30 cellular contexts compared by ENCODE assay signal in the genomic region with DNA sequence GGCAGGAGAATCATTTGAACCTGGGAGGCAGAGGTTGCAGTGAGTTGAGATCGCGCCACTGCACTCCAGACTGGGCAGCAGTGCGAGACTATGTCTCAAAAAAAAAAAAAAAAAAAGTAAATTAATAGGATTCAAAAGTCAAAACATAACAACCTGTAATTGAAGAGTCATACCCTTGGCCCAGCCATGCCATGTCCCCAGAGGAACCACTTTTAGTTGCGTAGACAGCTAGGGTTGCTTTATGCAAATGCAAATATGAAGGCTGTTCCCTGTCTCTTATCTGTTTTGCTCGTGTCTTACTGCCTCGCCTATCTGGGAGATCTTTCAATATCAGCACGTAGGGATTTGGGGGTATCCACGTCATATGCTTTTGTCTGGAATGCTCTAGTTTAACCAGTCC.
"Had no signal": no experiment of that assay in that cellular context is flagged by ENCODE, and none has a peak within 500 bp of the region (broad histone marks: within the 10 kb centered on the region; RNA-seq: fewer than 3 reads in every experiment).

No MANE protein-coding gene starts in this region.

- H3K36me3 Mint-ChIP-seq: activated CD8-positive, alpha-beta memory T cell treated with anti-CD3 and anti-CD28 coated beads, Interleukin-2, amount 10 ng/mL, durations not matched to agents 7 days and 5 days; activated naive CD8-positive, alpha-beta T cell treated with anti-CD3 and anti-CD28 coated beads for 36 hours had no signal

- H3K27me3 Mint-ChIP-seq: activated naive CD4-positive, alpha-beta T cell treated with anti-CD3 and anti-CD28 coated beads, Interleukin-2, amount 50 U/mL, for 24 hours; activated naive CD8-positive, alpha-beta T cell treated with anti-CD3 and anti-CD28 coated beads for 36 hours; activated naive CD8-positive, alpha-beta T cell treated with anti-CD3 and anti-CD28 coated beads, Interleukin-2, amount 50 U/mL, for 24 hours had no signal

- ATAC-seq: activated CD4-positive, CD25-positive, alpha-beta regulatory T cell treated with anti-CD3 and anti-CD28 coated beads, Interleukin-2, amount 50 U/mL, for 24 hours; activated CD8-positive, alpha-beta memory T cell treated with anti-CD3 and anti-CD28 coated beads, Interleukin-2, amount 10 ng/mL, durations not matched to agents 7 days and 5 days; activated CD8-positive, alpha-beta T cell treated with anti-CD3 and anti-CD28 coated beads, Interleukin-2, amount 10 ng/mL, durations not matched to agents 7 days and 5 days; activated naive CD8-positive, alpha-beta T cell treated with anti-CD3 and anti-CD28 coated beads, Interleukin-2, amount 50 U/mL, for 24 hours; body of pancreas; gastroesophageal sphincter had no signal

- H3K27ac Mint-ChIP-seq: activated CD8-positive, alpha-beta memory T cell treated with anti-CD3 and anti-CD28 coated beads, Interleukin-2, amount 10 ng/mL, durations not matched to agents 7 days and 5 days; activated CD8-positive, alpha-beta T cell treated with anti-CD3 and anti-CD28 coated beads, Interleukin-2, amount 10 ng/mL, durations not matched to agents 7 days and 5 days; activated naive CD4-positive, alpha-beta T cell treated with anti-CD3 and anti-CD28 coated beads for 36 hours; activated naive CD4-positive, alpha-beta T cell treated with anti-CD3 and anti-CD28 coated beads, Interleukin-2, amount 50 U/mL, for 24 hours; activated naive CD8-positive, alpha-beta T cell treated with anti-CD3 and anti-CD28 coated beads for 36 hours; activated naive CD8-positive, alpha-beta T cell treated with anti-CD3 and anti-CD28 coated beads, Interleukin-2, amount 50 U/mL, for 24 hours; activated T-helper 1 cell treated with anti-CD3 and anti-CD28 coated beads, Interleukin-12 subunit alpha, Interleukin-12 subunit beta, Interleukin-2, Interleukin-4 antibody, amounts not matched to agents 30 ng/mL and 10 ng/mL and 1 ng/mL, durations not matched to agents 14 hours and 24 hours and 36 hours; activated T-helper 2 cell treated with anti-CD3 and anti-CD28 coated beads, Interferon-gamma antibody, Interleukin-2, Interleukin-4, amounts not matched to agents 10 μg/mL and 5 μg/mL and 100 μg/mL, durations not matched to agents 14 hours and 24 hours and 36 hours had no signal

- H3K4me1 Mint-ChIP-seq: activated CD8-positive, alpha-beta memory T cell treated with anti-CD3 and anti-CD28 coated beads, Interleukin-2, amount 10 ng/mL, durations not matched to agents 7 days and 5 days; activated naive CD4-positive, alpha-beta T cell treated with anti-CD3 and anti-CD28 coated beads, Interleukin-2, amount 50 U/mL, for 24 hours; activated naive CD8-positive, alpha-beta T cell treated with anti-CD3 and anti-CD28 coated beads for 36 hours; activated naive CD8-positive, alpha-beta T cell treated with anti-CD3 and anti-CD28 coated beads, Interleukin-2, amount 50 U/mL, for 24 hours had no signal

- H3K4me3 ChIP-seq: adrenal gland, body of pancreas, colonic mucosa, esophagus squamous epithelium, gastroesophageal sphincter had no signal

- H3K9me3 ChIP-seq: adrenal gland, body of pancreas, colonic mucosa, esophagus squamous epithelium had no signal

- FAIRE-seq: endometrium, endothelial cell of umbilical vein had no signal

- DNase-seq: activated CD4-positive, alpha-beta T cell treated with anti-CD3 and anti-CD28 coated beads for 48 hours; activated CD4-positive, alpha-beta T cell treated with anti-CD3 and anti-CD28 coated beads, Interleukin-2, amount 50 U/mL, for 1 hour; activated CD4-positive, alpha-beta T cell treated with anti-CD3 and anti-CD28 coated beads, Interleukin-2, amount 50 U/mL, for 48 hours; activated CD8-positive, alpha-beta memory T cell treated with anti-CD3 and anti-CD28 coated beads, Interleukin-2, amount 10 ng/mL, durations not matched to agents 7 days and 5 days; activated CD8-positive, alpha-beta memory T cell treated with anti-CD3 and anti-CD28 coated beads, Interleukin-2, amount 50 U/mL, for 4 hours; activated CD8-positive, alpha-beta T cell treated with anti-CD3 and anti-CD28 coated beads, Interleukin-2, amount 10 ng/mL, durations not matched to agents 7 days and 5 days; activated effector memory CD4-positive, alpha-beta T cell treated with anti-CD3 and anti-CD28 coated beads, Interleukin-2, amount 50 U/mL, for 16 hours; activated naive CD4-positive, alpha-beta T cell treated with anti-CD3 and anti-CD28 coated beads for 36 hours; activated naive CD8-positive, alpha-beta T cell treated with anti-CD3 and anti-CD28 coated beads for 36 hours; activated naive CD8-positive, alpha-beta T cell treated with anti-CD3 and anti-CD28 coated beads, Interleukin-2, amount 50 U/mL, for 24 hours; activated T-cell treated with anti-CD3 and anti-CD28 coated beads, Interleukin-2, amount 50 U/mL, for 1 hour; activated T-cell treated with anti-CD3 and anti-CD28 coated beads, Interleukin-2, amount 50 U/mL, for 48 hours; adrenal gland; amygdala; body of pancreas; central memory CD4-positive, alpha-beta T cell; cerebellar nuclear complex; colonic mucosa; effector CD8-positive, alpha-beta T cell; esophagus squamous epithelium; foreskin melanocyte; T-helper 2 cell had no signal

- H3K36me3 ChIP-seq: adrenal gland, colonic mucosa, esophagus squamous epithelium, gastroesophageal sphincter had no signal

- H3K9me3 Mint-ChIP-seq: activated naive CD4-positive, alpha-beta T cell treated with anti-CD3 and anti-CD28 coated beads for 36 hours; activated naive CD4-positive, alpha-beta T cell treated with anti-CD3 and anti-CD28 coated beads, Interleukin-2, amount 50 U/mL, for 24 hours; activated naive CD8-positive, alpha-beta T cell treated with anti-CD3 and anti-CD28 coated beads for 36 hours; activated naive CD8-positive, alpha-beta T cell treated with anti-CD3 and anti-CD28 coated beads, Interleukin-2, amount 50 U/mL, for 24 hours; activated T-helper 1 cell treated with anti-CD3 and anti-CD28 coated beads, Interleukin-12 subunit alpha, Interleukin-12 subunit beta, Interleukin-2, Interleukin-4 antibody, amounts not matched to agents 30 ng/mL and 10 ng/mL and 1 ng/mL, durations not matched to agents 14 hours and 24 hours and 36 hours; activated T-helper 2 cell treated with anti-CD3 and anti-CD28 coated beads, Interferon-gamma antibody, Interleukin-2, Interleukin-4, amounts not matched to agents 10 μg/mL and 5 μg/mL and 100 μg/mL, durations not matched to agents 14 hours and 24 hours and 36 hours had no signal

- H3K4me3 Mint-ChIP-seq: activated CD8-positive, alpha-beta memory T cell treated with anti-CD3 and anti-CD28 coated beads, Interleukin-2, amount 10 ng/mL, durations not matched to agents 7 days and 5 days; activated CD8-positive, alpha-beta T cell treated with anti-CD3 and anti-CD28 coated beads, Interleukin-2, amount 10 ng/mL, durations not matched to agents 7 days and 5 days; activated naive CD4-positive, alpha-beta T cell treated with anti-CD3 and anti-CD28 coated beads for 36 hours; activated naive CD4-positive, alpha-beta T cell treated with anti-CD3 and anti-CD28 coated beads, Interleukin-2, amount 50 U/mL, for 24 hours; activated naive CD8-positive, alpha-beta T cell treated with anti-CD3 and anti-CD28 coated beads for 36 hours; activated naive CD8-positive, alpha-beta T cell treated with anti-CD3 and anti-CD28 coated beads, Interleukin-2, amount 50 U/mL, for 24 hours; activated T-helper 1 cell treated with anti-CD3 and anti-CD28 coated beads, Interleukin-12 subunit alpha, Interleukin-12 subunit beta, Interleukin-2, Interleukin-4 antibody, amounts not matched to agents 30 ng/mL and 10 ng/mL and 1 ng/mL, durations not matched to agents 14 hours and 24 hours and 36 hours had no signal

- H3K27me3 ChIP-seq: adrenal gland, body of pancreas, colonic mucosa, esophagus squamous epithelium, gastroesophageal sphincter had no signal

- H3K4me1 ChIP-seq: adrenal gland, colonic mucosa, gastroesophageal sphincter had no signal

- H3K27ac ChIP-seq: adrenal gland, body of pancreas, colonic mucosa, epithelial cell of prostate, esophagus squamous epithelium, gastroesophageal sphincter had no signal
